17 cellular contexts compared by ENCODE assay signal in the genomic region with DNA sequence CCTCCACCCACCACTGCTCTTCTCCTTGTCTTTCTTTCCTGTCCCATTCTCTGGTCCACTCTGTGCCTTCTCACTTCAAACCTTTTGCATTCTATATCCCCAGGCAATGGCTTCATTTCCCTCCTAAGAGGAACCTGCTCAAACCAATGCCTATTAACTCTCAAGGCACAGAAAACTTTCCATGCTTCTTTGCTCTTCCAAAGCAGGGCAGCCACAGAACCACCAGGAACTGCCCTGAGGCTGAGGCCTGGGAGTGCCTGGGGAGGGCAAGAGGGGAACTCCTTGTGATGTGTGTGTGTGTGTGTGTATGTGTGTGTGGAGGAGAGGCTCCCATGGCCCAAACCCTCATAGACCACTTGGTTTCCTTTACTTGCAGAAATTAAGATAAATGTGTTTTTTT. TPM values are rescaled to one million over a fixed set of nuclear protein-coding genes. Genes with fewer than 3 reads are reported as not detected.
DNase-seq lines count a peak whose midpoint lies in the region; ATAC-seq and TF ChIP-seq lines count a peak whose summit lies in the region.
"Had no signal": no experiment of that assay in that cellular context is flagged by ENCODE, and none has a peak within 500 bp of the region (broad histone marks: within the 10 kb centered on the region; RNA-seq: fewer than 3 reads in every experiment).

No MANE protein-coding gene starts in this region.

- intact Hi-C loops in esophagus muscularis mucosa (cut with DNase I) (no loop called here), body of pancreas (cut with DNase I) (no loop called here)

- no peak for TF ChIP-seq EP300 in esophagus muscularis mucosa (IDR thresholded peaks at IDR 0.05)

- H3K27me3 Mint-ChIP-seq in stimulated activated naive CD8-positive, alpha-beta T cell treated with anti-CD3 and anti-CD28 coated beads, Interleukin-15, amount 100 ng/mL, for 72 hours = peaks cover 33% of the 10 kb centered on the region

- H3K4me1 ChIP-seq in esophagus muscularis mucosa (peaks cover 0 to under 1% (median 0%) of the 10 kb centered on the region in 4 donors), neutrophil (ENCODE audit: control insufficient read depth in 1 of 2, insufficient read depth in 1 of 2, low read depth in 1 of 2, low read length in 1 of 2) (peaks cover 41 to 53% of the 10 kb centered on the region in 2 experiments), body of pancreas (no peaks in the 10 kb centered on the region)
- H3K4me1 ChIP-seq: BLaER1, Caco-2, HAP-1 had no signal

- H3K4me3 ChIP-seq in esophagus muscularis mucosa = no peak overlapping the region
- no peak overlapping the region for H3K4me3 ChIP-seq in neutrophil (ENCODE audit: low read depth in 1 of 2, low read length in 1 of 2)
- H3K4me3 ChIP-seq in body of pancreas = no peak overlapping the region
- H3K4me3 ChIP-seq: BLaER1, HAP-1 had no signal

- H3K27me3 ChIP-seq in esophagus muscularis mucosa = no peaks in the 10 kb centered on the region
- peaks cover under 1% of the 10 kb centered on the region for H3K27me3 ChIP-seq in neutrophil
- H3K27me3 ChIP-seq in body of pancreas = no peaks in the 10 kb centered on the region
- H3K27me3 ChIP-seq: BLaER1 had no signal

- no peak for ATAC-seq in stimulated activated naive CD8-positive, alpha-beta T cell treated with anti-CD3 and anti-CD28 coated beads, Interleukin-15, amount 100 ng/mL, for 72 hours
- ATAC-seq in body of pancreas = no peak

- peak; percentile 15 for DNase-seq in activated CD8-positive, alpha-beta memory T cell treated with anti-CD3 and anti-CD28 coated beads for 24 hours
- DNase-seq in activated CD8-positive, alpha-beta memory T cell treated with anti-CD3 and anti-CD28 coated beads, Interleukin-2, amount 50 U/mL, for 4 hours = no peak
- DNase-seq in esophagus muscularis mucosa (ENCODE audit: extremely low spot score) (peak; percentile 45), middle frontal gyrus (ENCODE audit: extremely low spot score, low spot score) (no peak), HCEC 1CT (no peak), body of pancreas (no peak)
- no peak for DNase-seq in stimulated activated naive CD8-positive, alpha-beta T cell treated with anti-CD3 and anti-CD28 coated beads, Interleukin-15, amount 100 ng/mL, for 72 hours
- DNase-seq: AML-193; Caco-2; CD8-positive, alpha-beta memory T cell; DMS53; HFFc6 had no signal

- H3K27ac ChIP-seq in esophagus muscularis mucosa (replicated peaks in 1 of 4) = no peak overlapping the region
- peak overlapping the region; percentile 50 for H3K27ac ChIP-seq in neutrophil
- H3K27ac ChIP-seq in body of pancreas = no peak overlapping the region
- H3K27ac ChIP-seq: 22Rv1, BLaER1 had no signal

- peaks cover 0 to 7% (median 3%) of the 10 kb centered on the region in 4 donors for H3K9me3 ChIP-seq in esophagus muscularis mucosa
- no peaks in the 10 kb centered on the region for H3K9me3 ChIP-seq in neutrophil
- no peaks in the 10 kb centered on the region for H3K9me3 ChIP-seq in body of pancreas
- H3K9me3 ChIP-seq: Caco-2, HAP-1 had no signal

- H3K36me3 ChIP-seq in esophagus muscularis mucosa (no peaks in the 10 kb centered on the region), neutrophil (peaks cover 8% of the 10 kb centered on the region), body of pancreas (replicated peaks in 1 of 2; ENCODE audit: insufficient read depth in 1 of 2, low read depth in 2 of 2) (no peaks in the 10 kb centered on the region)
- H3K36me3 ChIP-seq: HAP-1 had no signal

- no peak for TF ChIP-seq CTCF in esophagus muscularis mucosa (IDR thresholded peaks at IDR 0.05)
- no peak for TF ChIP-seq CTCF in neutrophil (IDR thresholded peaks at IDR 0.05)
- no peak for TF ChIP-seq CTCF in body of pancreas (IDR thresholded peaks at IDR 0.05)

- TF ChIP-seq POLR2A in esophagus muscularis mucosa (IDR thresholded peaks at IDR 0.05; ENCODE audit: low read depth) (no peak), body of pancreas (IDR thresholded peaks at IDR 0.05) (no peak)

- peak overlapping the region in 1 of 2 donors; percentile 38 for H3K27ac Mint-ChIP-seq in stimulated activated naive CD8-positive, alpha-beta T cell treated with anti-CD3 and anti-CD28 coated beads, Interleukin-15, amount 100 ng/mL, for 72 hours
- H3K27ac Mint-ChIP-seq: HFFc6 had no signal

- no peaks in the 10 kb centered on the region for H3K9me3 Mint-ChIP-seq in stimulated activated naive CD8-positive, alpha-beta T cell treated with anti-CD3 and anti-CD28 coated beads, Interleukin-15, amount 100 ng/mL, for 72 hours

- H3K4me1 Mint-ChIP-seq in stimulated activated naive CD8-positive, alpha-beta T cell treated with anti-CD3 and anti-CD28 coated beads, Interleukin-15, amount 100 ng/mL, for 72 hours = no peaks in the 10 kb centered on the region
- H3K4me1 Mint-ChIP-seq: CD8-positive, alpha-beta memory T cell had no signal

- H3K4me3 Mint-ChIP-seq in stimulated activated naive CD8-positive, alpha-beta T cell treated with anti-CD3 and anti-CD28 coated beads, Interleukin-15, amount 100 ng/mL, for 72 hours = no peak overlapping the region
- H3K4me3 Mint-ChIP-seq: CD8-positive, alpha-beta memory T cell; HFFc6 had no signal

RNA-seq across cellular contexts. Expression of a gene that starts 14.1 kb away (rescaled TPM):
- total RNA-seq in esophagus muscularis mucosa (1 to 10 TPM in 1 of 4 donors, not detected in 3; 1.3 TPM), body of pancreas (not detected)
- total RNA-seq: A673; Caco-2; CD8-positive, alpha-beta memory T cell; HFFc6 had no signal

Comparison
In these comparisons a context has a peak if more than half of its experiments do, and no peak if none do; other contexts are left out.
1. DNase-seq: peak in activated CD8-positive, alpha-beta memory T cell treated with anti-CD3 and anti-CD28 coated beads for 24 hours (single experiment) and esophagus muscularis mucosa (single experiment); none in activated CD8-positive, alpha-beta memory T cell treated with anti-CD3 and anti-CD28 coated beads, Interleukin-2, amount 50 U/mL, for 4 hours (single experiment), middle frontal gyrus (single experiment), stimulated activated naive CD8-positive, alpha-beta T cell treated with anti-CD3 and anti-CD28 coated beads, Interleukin-15, amount 100 ng/mL, for 72 hours (0 of 2), HCEC 1CT (single experiment) and body of pancreas (0 of 4).